Comparison of ENCODE assay signal across 21 cellular contexts in genomic region chr11:92852203-92852602, GRCh38.
"Had no signal": no experiment of that assay in that cellular context is flagged by ENCODE, and none has a peak within 500 bp of the region (broad histone marks: within the 10 kb centered on the region; RNA-seq: fewer than 3 reads in every experiment).

No MANE protein-coding gene starts in this region.

- DNase-seq: effector CD4-positive, alpha-beta T cell; foreskin fibroblast; gastrocnemius medialis; left ventricle myocardium superior; natural killer cell; right lobe of liver; stimulated activated CD4-positive, alpha-beta T cell treated with anti-CD3 and anti-CD28 coated beads, Interleukin-2, amount 100 ng/mL, for 24 hours; stimulated activated CD4-positive, alpha-beta T cell treated with anti-CD3 and anti-CD28 coated beads, Interleukin-4, amount 100 ng/mL, for 24 hours; stimulated activated naive CD4-positive, alpha-beta T cell treated with Interleukin-2 at 50 U/mL for 16 hours; trophoblast cell had no signal

- H3K9me3 Mint-ChIP-seq: memory B cell; natural killer cell; neural progenitor cell; stimulated activated effector memory CD8-positive, alpha-beta T cell treated with anti-CD3 and anti-CD28 coated beads, Interleukin-12 subunit alpha, Interleukin-12 subunit beta, amount 100 ng/mL, for 72 hours had no signal

- H3K27me3 ChIP-seq: dorsolateral prefrontal cortex, gastrocnemius medialis, neural progenitor cell, right lobe of liver, stomach, thyroid gland, vagina had no signal

- H3K4me3 ChIP-seq: dorsolateral prefrontal cortex, gastrocnemius medialis, lower lobe of right lung, neural progenitor cell, right lobe of liver, stomach, thyroid gland, vagina had no signal

- H3K9ac ChIP-seq: neural progenitor cell, parathyroid adenoma had no signal

- H2AFZ ChIP-seq: neural progenitor cell, parathyroid adenoma had no signal

- H3K9me3 ChIP-seq: gastrocnemius medialis, lower lobe of right lung, right lobe of liver, stomach, thyroid gland, vagina had no signal

- H3K27me3 Mint-ChIP-seq: memory B cell, progenitor cell of endocrine pancreas had no signal

- H3K4me1 Mint-ChIP-seq: memory B cell; natural killer cell; stimulated activated effector memory CD8-positive, alpha-beta T cell treated with anti-CD3 and anti-CD28 coated beads, Interleukin-12 subunit alpha, Interleukin-12 subunit beta, amount 100 ng/mL, for 72 hours had no signal

- H3K27ac ChIP-seq: dorsolateral prefrontal cortex, epithelial cell of prostate, gastrocnemius medialis, lower lobe of right lung, neural progenitor cell, parathyroid adenoma, right lobe of liver, stomach, thyroid gland, vagina had no signal

- H3K79me2 ChIP-seq: parathyroid adenoma had no signal

- H3K36me3 Mint-ChIP-seq: memory B cell; natural killer cell; stimulated activated effector memory CD8-positive, alpha-beta T cell treated with anti-CD3 and anti-CD28 coated beads, Interleukin-12 subunit alpha, Interleukin-12 subunit beta, amount 100 ng/mL, for 72 hours had no signal

- H3K27ac Mint-ChIP-seq: memory B cell; natural killer cell; neural progenitor cell; progenitor cell of endocrine pancreas; stimulated activated effector memory CD8-positive, alpha-beta T cell treated with anti-CD3 and anti-CD28 coated beads, Interleukin-12 subunit alpha, Interleukin-12 subunit beta, amount 100 ng/mL, for 72 hours had no signal

- H3K4me1 ChIP-seq: gastrocnemius medialis, lower lobe of right lung, parathyroid adenoma, right lobe of liver, thyroid gland had no signal

- H3K4me2 ChIP-seq: neural progenitor cell had no signal

- H3K4me3 Mint-ChIP-seq: memory B cell; natural killer cell; neural progenitor cell; stimulated activated effector memory CD8-positive, alpha-beta T cell treated with anti-CD3 and anti-CD28 coated beads, Interleukin-12 subunit alpha, Interleukin-12 subunit beta, amount 100 ng/mL, for 72 hours had no signal

- H3K36me3 ChIP-seq: gastrocnemius medialis, lower lobe of right lung, neural progenitor cell, right lobe of liver, stomach, thyroid gland, vagina had no signal
